Comparison of ENCODE assay signal across 8 cellular contexts in the genomic region with DNA sequence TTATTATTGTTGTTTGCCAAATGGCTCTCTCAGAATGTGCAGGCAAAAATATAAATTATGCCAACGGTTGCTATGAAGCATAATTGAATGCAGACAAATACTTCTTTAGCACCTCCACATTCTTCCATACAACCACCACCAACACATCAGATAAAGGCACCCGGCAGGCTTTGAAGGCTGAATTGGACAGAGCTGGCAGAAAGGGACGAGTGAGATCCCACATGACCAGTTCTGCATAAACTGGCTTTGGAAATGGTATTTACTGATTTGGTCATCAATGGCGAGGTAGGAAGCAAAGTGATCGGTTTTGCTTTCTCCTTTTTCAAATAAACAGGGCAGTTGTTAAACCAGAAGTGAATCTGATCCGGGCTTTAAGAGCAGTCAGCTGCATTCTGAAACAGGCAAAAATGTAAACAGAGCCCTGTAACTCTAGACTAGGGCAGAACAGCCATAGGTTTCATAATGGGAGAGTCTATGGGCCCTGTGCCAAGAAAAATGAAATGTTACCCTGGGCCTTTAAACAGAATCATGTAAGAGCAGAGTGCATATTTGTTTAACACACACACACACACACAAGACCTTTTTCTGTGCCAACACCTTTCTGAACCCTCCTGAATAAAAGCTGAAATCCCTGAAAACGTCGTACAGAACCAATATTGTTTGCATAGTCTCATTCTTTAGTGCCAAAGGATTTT.
DNase-seq lines count a peak whose midpoint lies in the region; ATAC-seq and TF ChIP-seq lines count a peak whose summit lies in the region.

No MANE protein-coding gene starts in this region.

- peak; percentile 93 for DNase-seq in DMS53 (lab: John Stamatoyannopoulos, UW)
- peak; percentile 87 for DNase-seq in NCI-H2171 (lab: John Stamatoyannopoulos, UW)
- DNase-seq in dermis blood vessel endothelial cell, result peak; percentile 30
- DNase-seq in nephron progenitor cell, result no peak
- no peak for DNase-seq in activated CD8-positive, alpha-beta memory T cell treated with anti-CD3 and anti-CD28 coated beads, Interleukin-2, amount 50 U/mL, for 4 hours
- no peak for DNase-seq in activated naive CD4-positive, alpha-beta T cell treated with anti-CD3 and anti-CD28 coated beads, Interleukin-2, amount 50 U/mL, for 72 hours (ENCODE audit: low spot score in 2 of 2)

- ATAC-seq in activated naive CD4-positive, alpha-beta T cell treated with anti-CD3 and anti-CD28 coated beads, Interleukin-2, amount 50 U/mL, for 72 hours, result no peak
- ATAC-seq in HG02763 (IDR thresholded peaks at IDR 0.05; ENCODE audit: unreplicated experiment) (no peak), HG02973 (IDR thresholded peaks at IDR 0.05; ENCODE audit: unreplicated experiment) (no peak)

- TF ChIP-seq CTCF in nephron progenitor cell (IDR thresholded peaks at IDR 0.05), result no peak

- peaks cover 33% of the 10 kb centered on the region for H3K4me1 Mint-ChIP-seq in nephron progenitor cell

- H3K27me3 Mint-ChIP-seq in nephron progenitor cell (ENCODE audit: low read depth, poor library complexity), result no peaks in the 10 kb centered on the region

- H3K4me3 Mint-ChIP-seq in nephron progenitor cell, result peak overlapping the region; percentile 14

- no peaks in the 10 kb centered on the region for H3K36me3 Mint-ChIP-seq in nephron progenitor cell (ENCODE audit: low read depth)
- no peaks in the 10 kb centered on the region for H3K36me3 Mint-ChIP-seq in activated naive CD4-positive, alpha-beta T cell treated with anti-CD3 and anti-CD28 coated beads, Interleukin-2, amount 50 U/mL, for 72 hours

- peak overlapping the region; percentile 65 for H3K27ac Mint-ChIP-seq in nephron progenitor cell
- H3K27ac Mint-ChIP-seq in activated naive CD4-positive, alpha-beta T cell treated with anti-CD3 and anti-CD28 coated beads, Interleukin-2, amount 50 U/mL, for 72 hours, result no peak overlapping the region

- no peaks in the 10 kb centered on the region for H3K9me3 Mint-ChIP-seq in nephron progenitor cell
- H3K9me3 Mint-ChIP-seq in activated naive CD4-positive, alpha-beta T cell treated with anti-CD3 and anti-CD28 coated beads, Interleukin-2, amount 50 U/mL, for 72 hours, result no peaks in the 10 kb centered on the region

Comparison
In these comparisons a context has a peak if more than half of its experiments do, and no peak if none do; other contexts are left out.
1. DNase-seq: peak in DMS53 (single experiment), NCI-H2171 (single experiment) and dermis blood vessel endothelial cell (single experiment); none in nephron progenitor cell (single experiment), activated CD8-positive, alpha-beta memory T cell treated with anti-CD3 and anti-CD28 coated beads, Interleukin-2, amount 50 U/mL, for 4 hours (single experiment) and activated naive CD4-positive, alpha-beta T cell treated with anti-CD3 and anti-CD28 coated beads, Interleukin-2, amount 50 U/mL, for 72 hours (0 of 2).